Comparison of ENCODE assay signal across 21 cellular contexts in genomic region chr13:109964164-109964563, GRCh38.
"Had no signal": no experiment of that assay in that cellular context is flagged by ENCODE, and none has a peak within 500 bp of the region (broad histone marks: within the 10 kb centered on the region; RNA-seq: fewer than 3 reads in every experiment).

No MANE protein-coding gene starts in this region.

- H3K4me1 Mint-ChIP-seq: activated CD4-positive, alpha-beta T cell treated with anti-CD3 and anti-CD28 coated beads, Interleukin-2, amount 10 ng/mL, durations not matched to agents 24 days and 14 days; activated CD8-positive, alpha-beta memory T cell treated with anti-CD3 and anti-CD28 coated beads, Interleukin-2, amount 10 ng/mL, durations not matched to agents 7 days and 5 days had no signal

- H3K27ac Mint-ChIP-seq: activated CD4-positive, alpha-beta T cell treated with anti-CD3 and anti-CD28 coated beads, Interleukin-2, amount 10 ng/mL, durations not matched to agents 24 days and 14 days; activated CD8-positive, alpha-beta memory T cell treated with anti-CD3 and anti-CD28 coated beads, Interleukin-2, amount 10 ng/mL, durations not matched to agents 7 days and 5 days; activated naive CD4-positive, alpha-beta T cell treated with anti-CD3 and anti-CD28 coated beads, Interleukin-2, amount 50 U/mL, for 24 hours; activated T-cell treated with anti-CD3 and anti-CD28 coated beads, Interleukin-2, amount 50 U/mL, for 24 hours; activated T-helper 1 cell treated with anti-CD3 and anti-CD28 coated beads, Interleukin-12 subunit alpha, Interleukin-12 subunit beta, Interleukin-2, Interleukin-4 antibody, amounts not matched to agents 30 ng/mL and 10 ng/mL and 1 ng/mL, durations not matched to agents 14 hours and 24 hours and 36 hours; T-helper 1 cell treated with Interleukin-12 subunit alpha and Interleukin-12 subunit beta and Interleukin-4 antibody, amounts not matched to agents 30 μg/mL and 1 μg/mL, for 36 hours had no signal

- DNase-seq: activated CD4-positive, alpha-beta T cell treated with anti-CD3 and anti-CD28 coated beads, Interleukin-2, amount 10 ng/mL, durations not matched to agents 24 days and 14 days; activated CD4-positive, alpha-beta T cell treated with anti-CD3 and anti-CD28 coated beads, Interleukin-2, amount 50 U/mL, for 48 hours; activated CD8-positive, alpha-beta memory T cell treated with anti-CD3 and anti-CD28 coated beads, Interleukin-2, amount 10 ng/mL, durations not matched to agents 7 days and 5 days; activated effector memory CD4-positive, alpha-beta T cell treated with Interleukin-2 at 50 U/mL for 16 hours; activated naive CD4-positive, alpha-beta T cell; activated T-cell treated with anti-CD3 and anti-CD28 coated beads, Interleukin-2, amount 50 U/mL, for 24 hours; aorta; body of pancreas; central memory CD4-positive, alpha-beta T cell; NCI-H1105 treated with DMSO at 0.1 percent for 48 hours; NCI-H1436 treated with DMSO at 0.1 percent for 48 hours; NCI-H187; NCI-H2081; NCI-H446; NCI-H524; PC-3; SHP77 had no signal

- H3K4me3 Mint-ChIP-seq: activated CD4-positive, alpha-beta T cell treated with anti-CD3 and anti-CD28 coated beads, Interleukin-2, amount 10 ng/mL, durations not matched to agents 24 days and 14 days; activated CD8-positive, alpha-beta memory T cell treated with anti-CD3 and anti-CD28 coated beads, Interleukin-2, amount 10 ng/mL, durations not matched to agents 7 days and 5 days; activated naive CD4-positive, alpha-beta T cell treated with anti-CD3 and anti-CD28 coated beads, Interleukin-2, amount 50 U/mL, for 24 hours; activated T-cell treated with anti-CD3 and anti-CD28 coated beads, Interleukin-2, amount 50 U/mL, for 24 hours; activated T-helper 1 cell treated with anti-CD3 and anti-CD28 coated beads, Interleukin-12 subunit alpha, Interleukin-12 subunit beta, Interleukin-2, Interleukin-4 antibody, amounts not matched to agents 30 ng/mL and 10 ng/mL and 1 ng/mL, durations not matched to agents 14 hours and 24 hours and 36 hours; T-helper 1 cell treated with Interleukin-12 subunit alpha and Interleukin-12 subunit beta and Interleukin-4 antibody, amounts not matched to agents 30 μg/mL and 1 μg/mL, for 36 hours had no signal

- H3K27me3 ChIP-seq: body of pancreas had no signal

- H3K36me3 Mint-ChIP-seq: activated CD8-positive, alpha-beta memory T cell treated with anti-CD3 and anti-CD28 coated beads, Interleukin-2, amount 10 ng/mL, durations not matched to agents 7 days and 5 days; activated naive CD4-positive, alpha-beta T cell treated with anti-CD3 and anti-CD28 coated beads, Interleukin-2, amount 50 U/mL, for 24 hours had no signal

- ATAC-seq: activated CD4-positive, CD25-positive, alpha-beta regulatory T cell treated with anti-CD3 and anti-CD28 coated beads, Interleukin-2, amount 50 U/mL, for 24 hours; activated CD8-positive, alpha-beta memory T cell treated with anti-CD3 and anti-CD28 coated beads, Interleukin-2, amount 10 ng/mL, durations not matched to agents 7 days and 5 days; body of pancreas; PC-3 had no signal

- H3K27ac ChIP-seq: body of pancreas had no signal

- H3K4me1 ChIP-seq: body of pancreas had no signal

- H3K27me3 Mint-ChIP-seq: activated CD4-positive, alpha-beta T cell treated with anti-CD3 and anti-CD28 coated beads, Interleukin-2, amount 10 ng/mL, durations not matched to agents 24 days and 14 days; activated CD8-positive, alpha-beta memory T cell treated with anti-CD3 and anti-CD28 coated beads, Interleukin-2, amount 10 ng/mL, durations not matched to agents 7 days and 5 days had no signal

- H3K9me3 Mint-ChIP-seq: activated CD4-positive, alpha-beta T cell treated with anti-CD3 and anti-CD28 coated beads, Interleukin-2, amount 10 ng/mL, durations not matched to agents 24 days and 14 days; activated T-cell treated with anti-CD3 and anti-CD28 coated beads, Interleukin-2, amount 50 U/mL, for 24 hours; activated T-helper 1 cell treated with anti-CD3 and anti-CD28 coated beads, Interleukin-12 subunit alpha, Interleukin-12 subunit beta, Interleukin-2, Interleukin-4 antibody, amounts not matched to agents 30 ng/mL and 10 ng/mL and 1 ng/mL, durations not matched to agents 14 hours and 24 hours and 36 hours; T-helper 1 cell treated with Interleukin-12 subunit alpha and Interleukin-12 subunit beta and Interleukin-4 antibody, amounts not matched to agents 30 μg/mL and 1 μg/mL, for 36 hours had no signal

- H3K4me3 ChIP-seq: body of pancreas had no signal
